ENCODE assay signal across 9 cellular contexts in genomic region chr1:220123889-220124288, GRCh38. TPM values are rescaled to one million over a fixed set of nuclear protein-coding genes. Genes with fewer than 3 reads are reported as not detected.
A peak's percentile ranks its signal among the peaks of the same experiment; 100 is the strongest.
DNase-seq lines count a peak whose midpoint lies in the region; ATAC-seq, FAIRE-seq and TF ChIP-seq lines count a peak whose summit lies in the region.
"Had no signal": no experiment of that assay in that cellular context is flagged by ENCODE, and none has a peak within 500 bp of the region (broad histone marks: within the 10 kb centered on the region; RNA-seq: fewer than 3 reads in every experiment).

No MANE protein-coding gene starts in this region.

- H3K4me1 ChIP-seq in H1 (replicated peaks in 1 of 4; ENCODE audit: control insufficient read depth in 3 of 4, insufficient read depth in 4 of 4, low read length in 3 of 4): peaks cover 0 to 3% (median 0%) of the 10 kb centered on the region in 4 experiments; a peak in 2 of 7 replicates

- no peak overlapping the region for H3K56ac ChIP-seq in H1 (replicated peaks; ENCODE audit: insufficient read length, low read depth, low read length)

- no peak overlapping the region for H3K23ac ChIP-seq in H1 (ENCODE audit: insufficient read length)

- peak; percentile 24 for DNase-seq in stimulated activated CD4-positive, alpha-beta T cell treated with anti-CD3 and anti-CD28 coated beads, Interleukin-15, amount 100 ng/mL, for 24 hours
- DNase-seq in stimulated activated CD4-positive, alpha-beta T cell treated with anti-CD3 and anti-CD28 coated beads, Interleukin-1b, Interleukin-23, amount 100 ng/mL, for 48 hours: no peak
- peak; percentile 2 for DNase-seq in NCI-H510A (lab: John Stamatoyannopoulos, UW)
- DNase-seq in H1 (ENCODE audit: low read depth in 1 of 2, low spot score in 2 of 2): no peak
- no peak for DNase-seq in cerebellum (ENCODE audit: low spot score)
- no peak for DNase-seq in head of caudate nucleus
- DNase-seq in central memory CD4-positive, alpha-beta T cell: no peak
- DNase-seq: nucleus accumbens had no signal

- H2AFZ ChIP-seq in H1 (ENCODE audit: low read length): no peak overlapping the region

- H3K9ac ChIP-seq in H1 (replicated peaks in 1 of 4; ENCODE audit: extremely low read depth in 1 of 4, low read depth in 3 of 4, low read length in 3 of 4): no peak overlapping the region

- POLR2A ChIA-PET in H1 (lab: Charles Lee; ENCODE audit: partially characterized antibody): interaction anchor here (1.2 kb wide), 1 partner anchor 13 kb away, joined by 3 read pairs; no protein-coding TSS in a partner anchor

- H4K8ac ChIP-seq in H1 (ENCODE audit: extremely low read depth, insufficient read depth, low read length): no peak overlapping the region

- no peak overlapping the region for H2BK120ac ChIP-seq in H1 (replicated peaks; ENCODE audit: low read depth, low read length)

- CTCF ChIA-PET in H1 (lab: Charles Lee; ENCODE audit: partially characterized antibody): interaction anchor here (0.6 to 4.6 kb wide), 10 partner anchors 8 to 288 kb away, joined by 3 to 38 read pairs (median 4); no protein-coding TSS in a partner anchor

- H2BK20ac ChIP-seq in H1 (ENCODE audit: low read length): no peak overlapping the region

- no peak overlapping the region for H3K18ac ChIP-seq in H1 (ENCODE audit: extremely low read depth, low read length)

- H2BK12ac ChIP-seq in H1 (ENCODE audit: low read depth, low read length): no peak overlapping the region

- H3K27ac ChIP-seq in H1 (ENCODE audit: low read depth, low read length): no peak overlapping the region

- no peak overlapping the region for H3K4ac ChIP-seq in H1 (replicated peaks; ENCODE audit: insufficient read length, low read depth, low read length)

- H3K9me3 ChIP-seq in H1 (ENCODE audit: insufficient read depth in 2 of 2, low read depth in 1 of 2, low read length in 1 of 2): no peaks in the 10 kb centered on the region

- FAIRE-seq in H1 (lab: Jason Lieb, UNC): no peak

- no peak overlapping the region for H2BK15ac ChIP-seq in H1 (ENCODE audit: low read length)

- no peak overlapping the region for H3K4me3 ChIP-seq in H1 (ENCODE audit: extremely low read depth in 1 of 4, insufficient read depth in 2 of 4, low read depth in 3 of 4, low read length in 4 of 4)

- TF ChIP-seq POLR2A in H1 (IDR thresholded peaks at IDR 0.05; ENCODE audit: control extremely low read depth in 1 of 2, low read depth in 2 of 2, low read length in 2 of 2): no peak

- no peak overlapping the region for H3K14ac ChIP-seq in H1 (ENCODE audit: insufficient read length)

- no peak for ATAC-seq in HG02938 (IDR thresholded peaks at IDR 0.05; ENCODE audit: unreplicated experiment)

- no peak overlapping the region for H4K91ac ChIP-seq in H1 (replicated peaks; ENCODE audit: insufficient read length, low read length)

- no peaks in the 10 kb centered on the region for H3K27me3 ChIP-seq in H1 (replicated peaks in 1 of 4; ENCODE audit: control insufficient read depth in 3 of 4, extremely low read depth in 1 of 4, insufficient read depth in 3 of 4, low read length in 3 of 4)

- H2AK5ac ChIP-seq in H1 (ENCODE audit: low read depth, low read length): no peak overlapping the region

- TF ChIP-seq RAD21 in H1 (IDR thresholded peaks at IDR 0.05 in 1 of 2, conservative IDR thresholded peaks at IDR 0.05 in 1 of 2; ENCODE audit: low read depth in 2 of 2, low read length in 2 of 2): no peak; a peak in 1 of 4 replicates

- no peak for TF ChIP-seq EP300 in H1 (IDR thresholded peaks at IDR 0.05; ENCODE audit: borderline replicate concordance in 1 of 2, low read depth in 2 of 2, low read length in 2 of 2)

- H3K36me3 ChIP-seq in H1 (ENCODE audit: control insufficient read depth in 2 of 4, insufficient read depth in 4 of 4, low read length in 3 of 4): peaks cover 0 to 16% (median 5%) of the 10 kb centered on the region in 4 experiments; a peak in 3 of 8 replicates

- H3K23me2 ChIP-seq in H1 (ENCODE audit: low read depth, low read length): no peaks in the 10 kb centered on the region

- no peak overlapping the region for H2BK5ac ChIP-seq in H1 (ENCODE audit: low read depth, low read length)

- no peaks in the 10 kb centered on the region for H3K79me2 ChIP-seq in H1 (ENCODE audit: control insufficient read depth in 1 of 2, insufficient read depth in 2 of 2, low read length in 2 of 2)

- intact Hi-C loops in head of caudate nucleus (cut with DNase I): no loop called here

- peak in 2 of 3 experiments; percentile 21 to 22; a peak in 2 of 4 replicates for TF ChIP-seq CTCF in H1 (IDR thresholded peaks at IDR 0.05; ENCODE audit: control extremely low read depth in 1 of 3, insufficient read depth in 1 of 3, low read depth in 1 of 3, low read length in 3 of 3)

- H3K4me2 ChIP-seq in H1 (ENCODE audit: insufficient read depth in 1 of 2, low read depth in 2 of 2, low read length in 2 of 2): no peak overlapping the region

- H3K79me1 ChIP-seq in H1 (ENCODE audit: low read depth, low read length): no peaks in the 10 kb centered on the region; the same call in 1 of the 2 replicates

- no peak overlapping the region for H4K5ac ChIP-seq in H1 (ENCODE audit: insufficient read length, low read depth, low read length)

- peaks cover 0 to 1% of the 10 kb centered on the region in 2 experiments for H4K20me1 ChIP-seq in H1 (replicated peaks in 1 of 2; ENCODE audit: control insufficient read depth in 1 of 2, insufficient read depth in 2 of 2, low read length in 2 of 2)

TF ChIP-seq in H1, 55 proteins besides CTCF, POLR2A, EP300 and RAD21:
- no peak for TF ChIP-seq KDM4A (IDR thresholded peaks at IDR 0.05; ENCODE audit: low read depth, low read length, severe bottlenecking)
- TF ChIP-seq POLR2AphosphoS5 (IDR thresholded peaks at IDR 0.05; ENCODE audit: low read depth, low read length): no peak
- TF ChIP-seq RXRA (IDR thresholded peaks at IDR 0.05; ENCODE audit: insufficient read depth, low read depth, low read length): no peak
- no peak for TF ChIP-seq SIN3A (conservative IDR thresholded peaks at IDR 0.05 in 1 of 2, IDR thresholded peaks at IDR 0.05 in 1 of 2; ENCODE audit: low read depth in 1 of 2, low read length in 2 of 2)
- no peak for TF ChIP-seq TAF7 (optimal IDR thresholded peaks at IDR 0.05; ENCODE audit: borderline replicate concordance, low read depth, low read length)
- TF ChIP-seq E2F6 (IDR thresholded peaks at IDR 0.05): no peak
- TF ChIP-seq HDAC2 (IDR thresholded peaks at IDR 0.05; ENCODE audit: borderline replicate concordance in 1 of 2, low read depth in 2 of 2, low read length in 2 of 2): no peak
- no peak for TF ChIP-seq CHD1 (IDR thresholded peaks at IDR 0.05; ENCODE audit: low read depth, low read length)
- TF ChIP-seq JUN (IDR thresholded peaks at IDR 0.05; ENCODE audit: low read depth, low read length): no peak
- TF ChIP-seq CTBP2 (IDR thresholded peaks at IDR 0.05; ENCODE audit: borderline replicate concordance, insufficient read depth, insufficient read length, low read length): no peak
- TF ChIP-seq POU5F1 (IDR thresholded peaks at IDR 0.05; ENCODE audit: low read depth, low read length): no peak

RNA-seq across cellular contexts. Expression of gene IARS2, which starts 30.0 kb away (rescaled TPM):
- 69.1 and 69.8 TPM in 2 replicates for total RNA-seq in H1 (2021; fragmentation: NEBNext Ultra II Directional; extraction: Animal tissue kit (Norgen Biotek cat#: 25700))
- polyA plus RNA-seq in H1 (2011; rRNA removed): 12.4 and 15.0 TPM in 2 replicates
- polyA plus RNA-seq in H1 (2011; cell fraction: cytosol; rRNA removed): 18.4 TPM
- 24.1 TPM for polyA plus RNA-seq in H1 (2011; cell fraction: nucleus; rRNA removed)
- polyA plus RNA-seq in H1 (2012, experiment 1 of 2): 46.2 to 69.4 TPM (median 56.1 TPM) in 4 replicates
- 5.8 TPM for polyA plus RNA-seq in H1 (2012, experiment 2 of 2)
- 65.5 TPM for polyA plus RNA-seq in H1 (2013, experiment 1 of 2)
- polyA plus RNA-seq in H1 (2013, experiment 2 of 2): 66.1 TPM
- 29.1 and 36.7 TPM in 2 replicates for polyA minus RNA-seq in H1 (2011; rRNA and poly(A)+ RNA removed)
- polyA minus RNA-seq in H1 (2011; cell fraction: cytosol; rRNA and poly(A)+ RNA removed): 19.0 TPM
- polyA minus RNA-seq in H1 (2011; cell fraction: nucleus; rRNA and poly(A)+ RNA removed): 33.7 TPM
- 41.5 TPM for total RNA-seq in cerebellum

RNA-seq across cellular contexts. Expression of gene BPNT1, which starts 34.3 kb away (rescaled TPM):
- total RNA-seq in H1 (2021; fragmentation: NEBNext Ultra II Directional; extraction: Animal tissue kit (Norgen Biotek cat#: 25700)): 15.2 and 16.3 TPM in 2 replicates
- polyA plus RNA-seq in H1 (2011; rRNA removed): 13.0 and 13.2 TPM in 2 replicates
- polyA plus RNA-seq in H1 (2011; cell fraction: cytosol; rRNA removed): 16.4 TPM
- 8.5 TPM for polyA plus RNA-seq in H1 (2011; cell fraction: nucleus; rRNA removed)
- 14.4 to 23.8 TPM (median 18.0 TPM) in 4 replicates for polyA plus RNA-seq in H1 (2012, experiment 1 of 2)
- 3.5 TPM for polyA plus RNA-seq in H1 (2012, experiment 2 of 2)
- polyA plus RNA-seq in H1 (2013, experiment 1 of 2): 9.9 TPM
- 10.8 TPM for polyA plus RNA-seq in H1 (2013, experiment 2 of 2)
- 60.0 and 70.0 TPM in 2 replicates for polyA minus RNA-seq in H1 (2011; rRNA and poly(A)+ RNA removed)
- 9.3 TPM for polyA minus RNA-seq in H1 (2011; cell fraction: cytosol; rRNA and poly(A)+ RNA removed)
- 15.6 TPM for polyA minus RNA-seq in H1 (2011; cell fraction: nucleus; rRNA and poly(A)+ RNA removed)
- total RNA-seq in cerebellum: 14.1 TPM

Comparison
In these comparisons a context has a peak if more than half of its experiments do, and no peak if none do; other contexts are left out.
1. DNase-seq: peak in stimulated activated CD4-positive, alpha-beta T cell treated with anti-CD3 and anti-CD28 coated beads, Interleukin-15, amount 100 ng/mL, for 24 hours (single experiment) and NCI-H510A (single experiment); none in stimulated activated CD4-positive, alpha-beta T cell treated with anti-CD3 and anti-CD28 coated beads, Interleukin-1b, Interleukin-23, amount 100 ng/mL, for 48 hours (single experiment), H1 (0 of 2), cerebellum (single experiment), head of caudate nucleus (0 of 42) and central memory CD4-positive, alpha-beta T cell (single experiment).